In genomic region chr7:117067322-117067721, GRCh38 we compare ENCODE assay signal across 20 cellular contexts.
"Had no signal": no experiment of that assay in that cellular context is flagged by ENCODE, and none has a peak within 500 bp of the region (broad histone marks: within the 10 kb centered on the region; RNA-seq: fewer than 3 reads in every experiment).

No MANE protein-coding gene starts in this region.

- H3K27ac Mint-ChIP-seq: activated CD4-positive, alpha-beta memory T cell treated with anti-CD3 and anti-CD28 coated beads, Interleukin-2, amount 10 ng/mL, durations not matched to agents 7 days and 5 days; activated CD4-positive, alpha-beta T cell treated with anti-CD3 and anti-CD28 coated beads for 36 hours; activated naive CD4-positive, alpha-beta T cell treated with anti-CD3 and anti-CD28 coated beads, Interleukin-2, amount 50 U/mL, for 72 hours; activated T-cell treated with anti-CD3 and anti-CD28 coated beads, Interleukin-2, amount 50 U/mL, for 72 hours; neural progenitor cell had no signal

- H3K9me3 ChIP-seq: gastrocnemius medialis, heart right ventricle, pancreas, sigmoid colon, thoracic aorta had no signal

- H3K27ac ChIP-seq: gastrocnemius medialis, neural progenitor cell, pancreas, sigmoid colon, VCaP had no signal

- DNase-seq: activated CD4-positive, alpha-beta memory T cell treated with anti-CD3 and anti-CD28 coated beads, Interleukin-2, amount 10 ng/mL, durations not matched to agents 7 days and 5 days; activated CD4-positive, alpha-beta T cell treated with anti-CD3 and anti-CD28 coated beads for 36 hours; activated gamma-delta T cell; activated T-cell treated with anti-CD3 and anti-CD28 coated beads, Interleukin-2, amount 50 U/mL, for 72 hours; cerebellar nuclear complex; dermis blood vessel endothelial cell; erythroblast; gastrocnemius medialis; heart right ventricle; midbrain; pancreas; sigmoid colon; stimulated activated CD4-positive, alpha-beta T cell treated with anti-CD3 and anti-CD28 coated beads, Interleukin-12 subunit alpha, Interleukin-12 subunit beta, amount 100 ng/mL, for 4 hours; stimulated activated CD4-positive, alpha-beta T cell treated with anti-CD3 and anti-CD28 coated beads, Interleukin-2, amount 100 ng/mL, for 24 hours; T-helper 1 cell; T1000 had no signal

- H3K9ac ChIP-seq: neural progenitor cell had no signal

- H3K4me2 ChIP-seq: neural progenitor cell had no signal

- H3K27me3 Mint-ChIP-seq: activated CD4-positive, alpha-beta memory T cell treated with anti-CD3 and anti-CD28 coated beads, Interleukin-2, amount 10 ng/mL, durations not matched to agents 7 days and 5 days; activated CD4-positive, alpha-beta T cell treated with anti-CD3 and anti-CD28 coated beads for 36 hours had no signal

- H3K36me3 ChIP-seq: gastrocnemius medialis, heart right ventricle, neural progenitor cell, pancreas, sigmoid colon, thoracic aorta had no signal

- H3K4me3 ChIP-seq: gastrocnemius medialis, heart right ventricle, neural progenitor cell, pancreas, sigmoid colon, thoracic aorta had no signal

- H3K36me3 Mint-ChIP-seq: activated naive CD4-positive, alpha-beta T cell treated with anti-CD3 and anti-CD28 coated beads, Interleukin-2, amount 50 U/mL, for 72 hours had no signal

- H3K4me3 Mint-ChIP-seq: activated CD4-positive, alpha-beta memory T cell treated with anti-CD3 and anti-CD28 coated beads, Interleukin-2, amount 10 ng/mL, durations not matched to agents 7 days and 5 days; activated CD4-positive, alpha-beta T cell treated with anti-CD3 and anti-CD28 coated beads for 36 hours; activated T-cell treated with anti-CD3 and anti-CD28 coated beads, Interleukin-2, amount 50 U/mL, for 72 hours; neural progenitor cell had no signal

- H3K9me3 Mint-ChIP-seq: activated CD4-positive, alpha-beta memory T cell treated with anti-CD3 and anti-CD28 coated beads, Interleukin-2, amount 10 ng/mL, durations not matched to agents 7 days and 5 days; activated naive CD4-positive, alpha-beta T cell treated with anti-CD3 and anti-CD28 coated beads, Interleukin-2, amount 50 U/mL, for 72 hours; activated T-cell treated with anti-CD3 and anti-CD28 coated beads, Interleukin-2, amount 50 U/mL, for 72 hours; neural progenitor cell had no signal

- ATAC-seq: activated CD4-positive, alpha-beta T cell treated with anti-CD3 and anti-CD28 coated beads for 36 hours; activated naive CD4-positive, alpha-beta T cell treated with anti-CD3 and anti-CD28 coated beads, Interleukin-2, amount 50 U/mL, for 72 hours; activated T-cell treated with anti-CD3 and anti-CD28 coated beads, Interleukin-2, amount 50 U/mL, for 72 hours; gastrocnemius medialis had no signal

- FAIRE-seq: pancreas had no signal

- H3K27me3 ChIP-seq: gastrocnemius medialis, heart right ventricle, pancreas, sigmoid colon had no signal

- H2AFZ ChIP-seq: neural progenitor cell had no signal
